Comparison of ENCODE assay signal across 12 cellular contexts in the genomic region with DNA sequence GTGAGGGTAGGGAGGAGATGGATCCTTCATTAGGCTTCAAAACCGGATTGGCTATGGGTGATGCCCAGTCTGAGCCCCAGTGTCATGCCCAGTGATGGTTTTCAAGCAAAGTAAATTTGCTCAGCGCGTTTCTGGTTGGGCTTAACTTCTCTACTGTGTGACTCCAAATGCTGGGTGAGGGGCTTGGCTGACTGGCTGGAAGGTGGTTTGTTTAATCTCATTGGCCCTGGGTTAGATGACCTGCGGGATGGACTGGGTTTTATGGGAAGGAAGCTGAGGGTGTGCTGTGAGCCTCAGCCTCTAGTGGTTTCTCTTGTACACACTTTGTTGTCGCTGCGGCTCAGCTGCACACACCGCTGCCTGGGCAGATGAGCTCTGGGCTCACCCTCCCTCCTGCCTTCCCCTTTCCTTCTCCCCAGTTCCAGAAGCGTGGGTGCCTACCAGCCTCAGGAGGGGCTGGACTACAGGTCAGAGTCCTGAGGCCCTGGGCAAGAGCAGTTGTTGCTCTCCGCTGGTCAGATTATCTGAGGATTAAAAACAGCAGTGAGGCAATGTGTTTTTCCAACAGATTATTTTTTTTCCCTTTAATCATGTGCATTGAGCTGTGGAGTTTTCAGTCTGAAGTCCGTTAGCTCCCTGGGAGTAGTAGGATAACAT. TPM values are rescaled to one million over a fixed set of nuclear protein-coding genes. Genes with fewer than 3 reads are reported as not detected.
A peak's percentile ranks its signal among the peaks of the same experiment; 100 is the strongest.
DNase-seq lines count a peak whose midpoint lies in the region; ATAC-seq and TF ChIP-seq lines count a peak whose summit lies in the region.
"Had no signal": no experiment of that assay in that cellular context is flagged by ENCODE, and none has a peak within 500 bp of the region (broad histone marks: within the 10 kb centered on the region; RNA-seq: fewer than 3 reads in every experiment).

No MANE protein-coding gene starts in this region.

- intact Hi-C loops in esophagus squamous epithelium (cut with DNase I): no loop called here

- peaks cover 6% of the 10 kb centered on the region for H3K27me3 Mint-ChIP-seq in GM23338 (ENCODE audit: insufficient read depth, low read depth, poor library complexity)

- no peak for TF ChIP-seq POLR2A in esophagus squamous epithelium (IDR thresholded peaks at IDR 0.05)

- H3K4me1 ChIP-seq in GM23338 (ENCODE audit: insufficient read depth): peaks cover 48% of the 10 kb centered on the region
- peaks cover 32 to 73% (median 59%) of the 10 kb centered on the region in 3 donors for H3K4me1 ChIP-seq in esophagus squamous epithelium
- H3K4me1 ChIP-seq in Karpas-422 (ENCODE audit: low read length): no peaks in the 10 kb centered on the region

- DNase-seq in GM23338 (ENCODE audit: low spot score) (no peak), NCI-H82 treated with DMSO at 0.1 percent for 48 hours (lab: John Stamatoyannopoulos, UW; ENCODE audit: unreplicated experiment) (peak; percentile 96), esophagus squamous epithelium (lab: John Stamatoyannopoulos, UW) (no peak), renal cortical epithelial cell (ENCODE audit: low read depth) (peak; percentile 74), NCI-H2171 (lab: John Stamatoyannopoulos, UW) (no peak), Karpas-422 (no peak)
- DNase-seq: DND-41; NCI-H2171 treated with DMSO at 0.1 percent for 48 hours; stimulated activated naive CD4-positive, alpha-beta T cell had no signal

- H3F3A ChIP-seq in GM23338 (replicated peaks; ENCODE audit: low read depth): no peaks in the 10 kb centered on the region

- WGBS in esophagus squamous epithelium, 2 donors: 55 to 78% methylated on average over 4 to 6 of the region's 10 CpGs

- H3K4me1 Mint-ChIP-seq in GM23338: peaks cover 73% of the 10 kb centered on the region

- TF ChIP-seq CTCF in GM23338 (conservative IDR thresholded peaks at IDR 0.05; ENCODE audit: low read depth in 2 of 2) (no peak), esophagus squamous epithelium (IDR thresholded peaks at IDR 0.05) (no peak)

- H3K9ac ChIP-seq in Karpas-422 (ENCODE audit: low read length): no peak overlapping the region

- H3K4me3 ChIP-seq in GM23338: no peak overlapping the region
- H3K4me3 ChIP-seq in esophagus squamous epithelium: no peak overlapping the region
- H3K4me3 ChIP-seq in Karpas-422 (ENCODE audit: low read length): no peak overlapping the region

- H3K9me3 ChIP-seq in esophagus squamous epithelium (no peaks in the 10 kb centered on the region), Karpas-422 (ENCODE audit: low read length) (no peaks in the 10 kb centered on the region)

- H3K27ac ChIP-seq in GM23338 (ENCODE audit: low read depth) (peak overlapping the region; percentile 78; the same call in 1 of the 2 replicates), esophagus squamous epithelium (peak overlapping the region in 3 of 4 donors; percentile 45 to 83 (median 70)), Karpas-422 (ENCODE audit: low read length) (no peak overlapping the region)
- H3K27ac ChIP-seq: HL-60 had no signal

- H3K4me2 ChIP-seq in GM23338 (peak overlapping the region; percentile 48; the same call in 1 of the 2 replicates), Karpas-422 (ENCODE audit: low read depth, low read length, poor library complexity, severe bottlenecking) (no peak overlapping the region)

- H3K36me3 ChIP-seq in GM23338 (ENCODE audit: insufficient read depth) (no peaks in the 10 kb centered on the region), esophagus squamous epithelium (no peaks in the 10 kb centered on the region), Karpas-422 (ENCODE audit: insufficient read depth, low read length) (no peaks in the 10 kb centered on the region)

- H2AFZ ChIP-seq in GM23338 (no peak overlapping the region), Karpas-422 (ENCODE audit: low read length) (no peak overlapping the region)

- no peaks in the 10 kb centered on the region for H3K9me2 ChIP-seq in GM23338 (ENCODE audit: insufficient read depth)
- no peaks in the 10 kb centered on the region for H3K9me2 ChIP-seq in Karpas-422 (replicated peaks; ENCODE audit: insufficient read depth, low read length)

- peaks cover 83% of the 10 kb centered on the region for H3K79me2 ChIP-seq in GM23338 (replicated peaks; ENCODE audit: insufficient read depth)
- peaks cover 65% of the 10 kb centered on the region for H3K79me2 ChIP-seq in Karpas-422 (ENCODE audit: low read length)

- no peaks in the 10 kb centered on the region for H3K9me3 Mint-ChIP-seq in GM23338

- H3K4me3 Mint-ChIP-seq in GM23338: no peak overlapping the region

- H4K20me1 ChIP-seq in GM23338 (replicated peaks; ENCODE audit: insufficient read depth): peaks cover 46% of the 10 kb centered on the region
- peaks cover 15% of the 10 kb centered on the region; the same call in 1 of the 2 replicates for H4K20me1 ChIP-seq in Karpas-422 (ENCODE audit: insufficient read depth, low read depth, low read length)

- no peaks in the 10 kb centered on the region; the same call in 2 of the 3 replicates for H3K36me3 Mint-ChIP-seq in GM23338 (ENCODE audit: low read depth)

- peak; percentile 14 for ATAC-seq in GM23338
- ATAC-seq in GM21723 (IDR thresholded peaks at IDR 0.05; ENCODE audit: unreplicated experiment): no peak

- H3K27ac Mint-ChIP-seq in GM23338: peak overlapping the region; percentile 33; the same call in 1 of the 2 replicates

- no peaks in the 10 kb centered on the region for H3K27me3 ChIP-seq in GM23338 (ENCODE audit: insufficient read depth)
- H3K27me3 ChIP-seq in esophagus squamous epithelium: no peaks in the 10 kb centered on the region
- H3K27me3 ChIP-seq in Karpas-422 (ENCODE audit: low read length): no peaks in the 10 kb centered on the region

TF ChIP-seq in GM23338, 12 proteins besides CTCF, POLR2A, EP300 and RAD21 (continues in another document):
- no peak for TF ChIP-seq ZNF331 (CRISPR knock-in tag; IDR thresholded peaks at IDR 0.05; ENCODE audit: low read depth)
- TF ChIP-seq STAT1 (IDR thresholded peaks at IDR 0.05; ENCODE audit: unreplicated experiment): no peak

RNA-seq across cellular contexts. Expression of gene PDIA5, which starts 18.6 kb away (rescaled TPM):
- total RNA-seq in GM23338 (2014; rRNA removed; shearing (Covaris generic)): 26.4 and 28.1 TPM in 2 replicates
- 22.9 and 23.2 TPM in 2 replicates for polyA plus RNA-seq in GM23338 (2016; fragmentation: Nextera tagmentation; extraction: Ambion mirVana)
- total RNA-seq in esophagus squamous epithelium: 10 to 100 TPM in 3 of 4 donors, 1 to 10 TPM in 1; 3.9 to 13.0 (median 12.0) TPM
- total RNA-seq in renal cortical epithelial cell: 33.7 and 37.2 TPM in 2 replicates
- total RNA-seq in Karpas-422 (2014; rRNA removed; shearing (Covaris generic); ENCODE audit: low replicate concordance): 6.3 and 7.9 TPM in 2 replicates

RNA-seq across cellular contexts. Expression of gene SEMA5B, which starts 57.9 kb away (rescaled TPM):
- total RNA-seq in GM23338 (2014; rRNA removed; shearing (Covaris generic)): 25.4 and 26.8 TPM in 2 replicates
- 8.0 and 11.0 TPM in 2 replicates for polyA plus RNA-seq in GM23338 (2016; fragmentation: Nextera tagmentation; extraction: Ambion mirVana)
- under 1 TPM in 3 of 4 donors, not detected in 1; 0.13 to 0.21 (median 0.19) TPM for total RNA-seq in esophagus squamous epithelium
- 3.6 TPM in 1 of 2 replicates, not detected in the other for total RNA-seq in renal cortical epithelial cell
- total RNA-seq in Karpas-422 (2014; rRNA removed; shearing (Covaris generic); ENCODE audit: low replicate concordance): not detected in 2 replicates
- total RNA-seq: SK-MEL-5 had no signal

Comparison
In these comparisons a context has a peak if more than half of its experiments do, and no peak if none do; other contexts are left out.
1. DNase-seq: peak in NCI-H82 treated with DMSO at 0.1 percent for 48 hours (single experiment) and renal cortical epithelial cell (single experiment); none in GM23338 (single experiment), esophagus squamous epithelium (single experiment), NCI-H2171 (single experiment) and Karpas-422 (single experiment).